ENCODE assay signal across 10 cellular contexts in the genomic region with DNA sequence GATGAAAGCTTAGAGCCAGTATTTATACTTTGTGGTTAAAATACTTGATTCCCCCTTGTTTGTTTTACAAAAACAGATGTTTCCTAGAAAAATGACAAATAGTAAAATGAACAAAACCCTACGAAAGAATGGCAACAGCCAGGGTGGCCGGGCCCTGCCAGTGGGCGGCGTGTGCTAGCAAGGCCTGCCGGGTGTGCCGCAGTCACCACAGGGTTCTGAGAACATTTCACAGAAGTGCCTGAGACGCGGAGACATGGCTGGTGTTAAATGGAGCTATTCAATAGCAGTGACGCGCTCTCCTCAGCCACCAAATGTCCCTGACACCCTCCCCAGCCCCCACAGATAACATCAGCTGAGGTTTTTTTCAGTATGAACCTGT. TPM values are rescaled to one million over a fixed set of nuclear protein-coding genes. Genes with fewer than 3 reads are reported as not detected.
DNase-seq lines count a peak whose midpoint lies in the region; ATAC-seq and TF ChIP-seq lines count a peak whose summit lies in the region.
"Had no signal": no experiment of that assay in that cellular context is flagged by ENCODE, and none has a peak within 500 bp of the region (broad histone marks: within the 10 kb centered on the region; RNA-seq: fewer than 3 reads in every experiment).

No MANE protein-coding gene starts in this region.

- H3K36me3 ChIP-seq in HEK293 (ENCODE audit: control insufficient read depth in 2 of 2, insufficient read depth in 1 of 2, low read length in 2 of 2) (peaks cover 0 to 7% of the 10 kb centered on the region in 2 experiments; a peak in 1 of 3 replicates), mesenchymal stem cell (ENCODE audit: control insufficient read depth in 1 of 2, insufficient read depth in 2 of 2, low read depth in 1 of 2, low read length in 2 of 2) (peaks cover 0 to 40% of the 10 kb centered on the region in 2 experiments), ovary (no peaks in the 10 kb centered on the region)

- H2AFZ ChIP-seq in mesenchymal stem cell (ENCODE audit: low read depth, low read length), result no peak overlapping the region

- H2BK5ac ChIP-seq in mesenchymal stem cell (ENCODE audit: low read depth, low read length, poor library complexity, severe bottlenecking), result no peak overlapping the region

- DNase-seq in AG04450 (ENCODE audit: low read depth, low spot score) (peak; percentile 23), caudate nucleus (lab: John Stamatoyannopoulos, UW) (peak in 3 of 61 donors; percentile 11 to 28 (median 23)), mesenchymal stem cell (peak; percentile 56), DMS114 treated with DMSO at 0.1 percent for 48 hours (lab: John Stamatoyannopoulos, UW; ENCODE audit: unreplicated experiment) (no peak), ovary (no peak), NCI-H1694 (lab: John Stamatoyannopoulos, UW) (no peak)
- DNase-seq: Kasumi-1 had no signal

- no peak overlapping the region for H3K14ac ChIP-seq in mesenchymal stem cell (ENCODE audit: low read length in 2 of 2)

- no peak overlapping the region for H4K8ac ChIP-seq in mesenchymal stem cell (ENCODE audit: low read length)

- H3K4me3 ChIP-seq in AG04450 (ENCODE audit: low read depth, low read length) (no peak overlapping the region), HEK293 (ENCODE audit: low read depth, low read length) (no peak overlapping the region), mesenchymal stem cell (ENCODE audit: insufficient read depth in 1 of 2, low read depth in 1 of 2, low read length in 2 of 2) (no peak overlapping the region), ovary (no peak overlapping the region)

- H3K9me3 ChIP-seq in AG04450 (ENCODE audit: control insufficient read depth, insufficient read depth, low read length) (peaks cover 3% of the 10 kb centered on the region; the same call in 1 of the 2 replicates), HEK293 (ENCODE audit: control insufficient read depth, insufficient read depth, low read depth, low read length) (no peaks in the 10 kb centered on the region), mesenchymal stem cell (ENCODE audit: control insufficient read depth, low read length) (no peaks in the 10 kb centered on the region), ovary (no peaks in the 10 kb centered on the region)

- no peak for TF ChIP-seq EP300 in ovary (IDR thresholded peaks at IDR 0.05)

- H2BK12ac ChIP-seq in mesenchymal stem cell (ENCODE audit: low read length in 2 of 2), result no peak overlapping the region

- no peak overlapping the region for H2BK15ac ChIP-seq in mesenchymal stem cell (ENCODE audit: low read depth, poor library complexity, severe bottlenecking)

- intact Hi-C loops in ovary (cut with DNase I), result no loop called here

- no peak overlapping the region for H3K4me2 ChIP-seq in mesenchymal stem cell (ENCODE audit: low read length, poor library complexity, severe bottlenecking)

- H2BK120ac ChIP-seq in mesenchymal stem cell (ENCODE audit: low read depth, low read length), result no peak overlapping the region

- no peak overlapping the region for H3K9ac ChIP-seq in mesenchymal stem cell (ENCODE audit: low read length)

- no peak overlapping the region for H3K18ac ChIP-seq in mesenchymal stem cell (ENCODE audit: low read depth in 1 of 2, low read length in 2 of 2)

- CTCF ChIA-PET in AG04450 (lab: Charles Lee) (interaction anchor here (1.0 to 5.4 kb wide), 4 partner anchors 14 to 66 kb away, joined by 3 to 35 read pairs (median 4); a partner anchor contains a TSS), HEK293 (lab: Yijun Ruan, JAX) (interaction anchor here (0.9 to 1.5 kb wide), 2 partner anchors 14 to 27 kb away, joined by 4 to 10 read pairs; a partner anchor contains a TSS)

- no peak overlapping the region for H3K4ac ChIP-seq in mesenchymal stem cell (ENCODE audit: low read depth in 1 of 2, low read length in 2 of 2)

- ATAC-seq in HG03280 (IDR thresholded peaks at IDR 0.05; ENCODE audit: unreplicated experiment), result no peak

- H3K4me1 ChIP-seq in HEK293 (ENCODE audit: control insufficient read depth, insufficient read depth, low read length) (no peaks in the 10 kb centered on the region), mesenchymal stem cell (ENCODE audit: control insufficient read depth, insufficient read depth, low read depth, low read length) (peaks cover 51% of the 10 kb centered on the region), ovary (ENCODE audit: insufficient read depth) (peaks cover 15% of the 10 kb centered on the region)
- H3K4me1 ChIP-seq: Caco-2 had no signal

- peaks cover 35% of the 10 kb centered on the region for H3K79me1 ChIP-seq in mesenchymal stem cell (replicated peaks; ENCODE audit: low read length, poor library complexity, severe bottlenecking)

- 76% methylated on average over 10 of the region's 10 CpGs for WGBS in mesenchymal stem cell
- 73 to 87% (median 84%) methylated on average over 10 of the region's 10 CpGs for WGBS in ovary, 3 donors

- no peak overlapping the region for H3K23ac ChIP-seq in mesenchymal stem cell (ENCODE audit: low read length in 2 of 2)

- H3K27ac ChIP-seq in AG04450 (ENCODE audit: low read depth, low read length), result no peak overlapping the region
- H3K27ac ChIP-seq in HEK293 (ENCODE audit: extremely low read depth, low read depth, low read length), result no peak overlapping the region
- peak overlapping the region; percentile 48 for H3K27ac ChIP-seq in caudate nucleus (ENCODE audit: low read depth, low read length)
- H3K27ac ChIP-seq in mesenchymal stem cell (ENCODE audit: low read length, poor library complexity, severe bottlenecking), result no peak overlapping the region
- peak overlapping the region in 1 of 2 donors; percentile 20 for H3K27ac ChIP-seq in ovary

- POLR2A ChIA-PET in AG04450 (lab: Yijun Ruan, JAX), result interaction anchor here (0.6 to 1.6 kb wide), 4 partner anchors 14 to 182 kb away, joined by 3 to 7 read pairs (median 4); a partner anchor contains a TSS
- POLR2A ChIA-PET in HEK293 (lab: Yijun Ruan, JAX), result no interaction called here

- H3K27me3 ChIP-seq in AG04450 (ENCODE audit: control insufficient read depth, insufficient read depth, low read length) (peaks cover 3% of the 10 kb centered on the region), mesenchymal stem cell (ENCODE audit: control insufficient read depth in 1 of 2, insufficient read depth in 1 of 2, low read length in 2 of 2) (peaks cover 0 to 9% of the 10 kb centered on the region in 2 experiments), ovary (no peaks in the 10 kb centered on the region)

- H4K91ac ChIP-seq in mesenchymal stem cell (ENCODE audit: low read length), result no peak overlapping the region

- TF ChIP-seq POLR2A in ovary (IDR thresholded peaks at IDR 0.05), result no peak

- H2AK5ac ChIP-seq in mesenchymal stem cell (ENCODE audit: low read length, severe bottlenecking), result no peak overlapping the region

- TF ChIP-seq CTCF in AG04450 (IDR thresholded peaks at IDR 0.05; ENCODE audit: low read depth, low read length) (no peak; the same call in 1 of the 2 replicates), HEK293 (tag by site-specific recombination; IDR thresholded peaks at IDR 0.05) (no peak), ovary (IDR thresholded peaks at IDR 0.05) (no peak)

TF ChIP-seq in HEK293, 187 proteins besides CTCF, POLR2A, EP300 and RAD21:
- TF ChIP-seq ZNF629 (tag by site-specific recombination; IDR thresholded peaks at IDR 0.05) (peak; percentile 34; the same call in 1 of the 2 replicates), ZNF571 (tag by site-specific recombination; IDR thresholded peaks at IDR 0.05) (no peak), ZNF664 (tag by site-specific recombination; IDR thresholded peaks at IDR 0.05) (no peak)

RNA-seq across cellular contexts. Expression of a gene that starts 14.5 kb away (rescaled TPM):
- polyA plus RNA-seq in AG04450 (2011; rRNA removed), result 0.50 and 0.69 TPM in 2 replicates
- polyA minus RNA-seq in AG04450 (2011; rRNA and poly(A)+ RNA removed), result 0.09 TPM in 1 of 2 replicates, not detected in the other
- polyA plus RNA-seq in mesenchymal stem cell (2013, experiment 1 of 2), result 0.36 TPM
- 0.40 TPM for polyA plus RNA-seq in mesenchymal stem cell (2013, experiment 2 of 2)
- total RNA-seq in ovary, result 10 to 100 TPM in 3 of 7 donors, 1 to 10 TPM in 4; 6.1 to 20.1 (median 8.4) TPM
- polyA plus RNA-seq in ovary, result 10 to 100 TPM in 1 of 2 donors, 1 to 10 TPM in 1; 7.9 to 25.0 TPM

RNA-seq across cellular contexts. Expression of a gene that starts 29.1 kb away (rescaled TPM):
- polyA plus RNA-seq in AG04450 (2011; rRNA removed), result 1.4 and 1.8 TPM in 2 replicates
- 2.5 and 2.9 TPM in 2 replicates for polyA minus RNA-seq in AG04450 (2011; rRNA and poly(A)+ RNA removed)
- polyA plus RNA-seq in mesenchymal stem cell (2013, experiment 1 of 2), result 3.9 TPM
- 4.0 TPM for polyA plus RNA-seq in mesenchymal stem cell (2013, experiment 2 of 2)
- total RNA-seq in ovary, result 1 to 10 TPM in 6 of 7 donors, under 1 TPM in 1; 0.48 to 7.5 (median 3.2) TPM
- 1 to 10 TPM; 2.0 to 2.9 TPM for polyA plus RNA-seq in ovary

Comparison
In these comparisons a context has a peak if more than half of its experiments do, and no peak if none do; other contexts are left out.
1. DNase-seq: peak in AG04450 (single experiment) and mesenchymal stem cell (single experiment); none in DMS114 treated with DMSO at 0.1 percent for 48 hours (single experiment), ovary (0 of 5) and NCI-H1694 (single experiment).